Comparison of ENCODE assay signal across 2 cellular contexts in genomic region chr9:83957029-83957513, GRCh38.
TF ChIP-seq lines count a peak whose summit lies in the region.

No MANE protein-coding gene starts in this region.

TF ChIP-seq in SK-N-SH, 30 proteins besides CTCF, POLR2A, EP300 and RAD21 (continued from another document):
- TF ChIP-seq USF1 (IDR thresholded peaks at IDR 0.05; ENCODE audit: borderline replicate concordance, low read depth) (no peak), YY1 (IDR thresholded peaks at IDR 0.05; ENCODE audit: low read depth) (0 out of 2 replicates have a peak, but pooled peaks have one; percentile 14)
- TF ChIP-seq, protein P1, sequence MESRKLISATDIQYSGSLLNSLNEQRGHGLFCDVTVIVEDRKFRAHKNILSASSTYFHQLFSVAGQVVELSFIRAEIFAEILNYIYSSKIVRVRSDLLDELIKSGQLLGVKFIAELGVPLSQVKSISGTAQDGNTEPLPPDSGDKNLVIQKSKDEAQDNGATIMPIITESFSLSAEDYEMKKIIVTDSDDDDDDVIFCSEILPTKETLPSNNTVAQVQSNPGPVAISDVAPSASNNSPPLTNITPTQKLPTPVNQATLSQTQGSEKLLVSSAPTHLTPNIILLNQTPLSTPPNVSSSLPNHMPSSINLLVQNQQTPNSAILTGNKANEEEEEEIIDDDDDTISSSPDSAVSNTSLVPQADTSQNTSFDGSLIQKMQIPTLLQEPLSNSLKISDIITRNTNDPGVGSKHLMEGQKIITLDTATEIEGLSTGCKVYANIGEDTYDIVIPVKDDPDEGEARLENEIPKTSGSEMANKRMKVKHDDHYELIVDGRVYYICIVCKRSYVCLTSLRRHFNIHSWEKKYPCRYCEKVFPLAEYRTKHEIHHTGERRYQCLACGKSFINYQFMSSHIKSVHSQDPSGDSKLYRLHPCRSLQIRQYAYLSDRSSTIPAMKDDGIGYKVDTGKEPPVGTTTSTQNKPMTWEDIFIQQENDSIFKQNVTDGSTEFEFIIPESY (IDR thresholded peaks at IDR 0.05; ENCODE audit: borderline replicate concordance, low read depth), result no peak

TF ChIP-seq in SK-N-SH treated with all-trans-retinoic acid at 6 μM for 48 hours, 23 proteins besides CTCF, POLR2A, EP300 and RAD21 (continued from another document):
- no peak for TF ChIP-seq TSHZ2 (CRISPR knock-in tag; IDR thresholded peaks at IDR 0.05)
- no peak for TF ChIP-seq ZNF565 (CRISPR knock-in tag; conservative IDR thresholded peaks at IDR 0.05; ENCODE audit: low read depth)
- TF ChIP-seq CSDC2 (CRISPR knock-in tag; IDR thresholded peaks at IDR 0.05), result no peak
- TF ChIP-seq ZNF8 (CRISPR knock-in tag; IDR thresholded peaks at IDR 0.05), result no peak
- TF ChIP-seq ZNF70 (CRISPR knock-in tag; IDR thresholded peaks at IDR 0.05), result no peak
TF ChIP-seq in SK-N-SH treated with all-trans-retinoic acid at 6 μM for 48 hours: peak in this region for 0.
